In the genomic region with DNA sequence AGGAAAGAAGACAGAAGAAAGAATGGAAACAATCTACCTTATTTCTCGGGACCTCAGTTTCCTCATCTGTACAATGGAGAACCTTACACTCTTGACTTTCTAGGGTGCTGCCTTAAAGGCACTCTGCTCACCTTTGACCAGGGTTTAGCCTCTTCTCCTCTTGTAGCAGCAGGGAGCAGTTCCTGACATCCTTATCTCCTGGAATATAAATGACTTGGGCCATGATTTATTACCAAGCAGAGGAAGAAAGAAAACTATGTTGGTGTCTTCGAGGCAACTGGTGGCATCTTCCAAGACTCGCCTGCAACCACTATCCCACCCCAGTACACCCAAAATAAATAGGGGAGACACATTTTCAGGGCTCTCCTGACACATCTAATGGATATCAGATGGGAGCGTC, we compare ENCODE assay signal across 1 cellular context.
TF ChIP-seq lines count a peak whose summit lies in the region.

No MANE protein-coding gene starts in this region.

TF ChIP-seq in HEK293T, 16 proteins besides CTCF, POLR2A, EP300 and RAD21:
- TF ChIP-seq, protein P1, sequence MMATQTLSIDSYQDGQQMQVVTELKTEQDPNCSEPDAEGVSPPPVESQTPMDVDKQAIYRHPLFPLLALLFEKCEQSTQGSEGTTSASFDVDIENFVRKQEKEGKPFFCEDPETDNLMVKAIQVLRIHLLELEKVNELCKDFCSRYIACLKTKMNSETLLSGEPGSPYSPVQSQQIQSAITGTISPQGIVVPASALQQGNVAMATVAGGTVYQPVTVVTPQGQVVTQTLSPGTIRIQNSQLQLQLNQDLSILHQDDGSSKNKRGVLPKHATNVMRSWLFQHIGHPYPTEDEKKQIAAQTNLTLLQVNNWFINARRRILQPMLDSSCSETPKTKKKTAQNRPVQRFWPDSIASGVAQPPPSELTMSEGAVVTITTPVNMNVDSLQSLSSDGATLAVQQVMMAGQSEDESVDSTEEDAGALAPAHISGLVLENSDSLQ (IDR thresholded peaks at IDR 0.05), result peak; percentile 72
- TF ChIP-seq SP1 (IDR thresholded peaks at IDR 0.05), result no peak
- TF ChIP-seq CTBP1 (IDR thresholded peaks at IDR 0.05; ENCODE audit: borderline replicate concordance), result no peak
- no peak for TF ChIP-seq SUZ12 (IDR thresholded peaks at IDR 0.05)
